In genomic region chr13:79317856-79318255, GRCh38 we compare ENCODE assay signal across 24 cellular contexts.
"Had no signal": no experiment of that assay in that cellular context is flagged by ENCODE, and none has a peak within 500 bp of the region (broad histone marks: within the 10 kb centered on the region; RNA-seq: fewer than 3 reads in every experiment).

No MANE protein-coding gene starts in this region.

- ATAC-seq: left lung; naive thymus-derived CD4-positive, alpha-beta T cell; stimulated activated naive B cell treated with anti-CD40 and anti-IgM and Interleukin-4, amounts not matched to agents 10 μg/mL and 1 μg/mL and 100 μg/mL, for 72 hours had no signal

- H3K9me3 ChIP-seq: esophagus muscularis mucosa, left lung, right lobe of liver, thoracic aorta, tibial nerve, upper lobe of left lung, uterus had no signal

- H3K27me3 ChIP-seq: esophagus muscularis mucosa, left lung, neural progenitor cell, right lobe of liver, tibial nerve, upper lobe of left lung, uterus had no signal

- H3K9me3 Mint-ChIP-seq: naive thymus-derived CD4-positive, alpha-beta T cell; nephron; neural progenitor cell; stimulated activated naive B cell treated with anti-CD40 and anti-IgM and Interleukin-4, amounts not matched to agents 10 μg/mL and 1 μg/mL and 100 μg/mL, for 72 hours; stimulated activated naive CD8-positive, alpha-beta T cell treated with anti-CD3 and anti-CD28 coated beads, Interleukin-15, Interleukin-2, amounts not matched to agents 100 ng/mL and 50 ng/mL, for 24 hours had no signal

- H3K4me1 Mint-ChIP-seq: nephron; neural progenitor cell; stimulated activated naive B cell treated with anti-CD40 and anti-IgM and Interleukin-4, amounts not matched to agents 10 μg/mL and 1 μg/mL and 100 μg/mL, for 72 hours had no signal

- DNase-seq: dermis blood vessel endothelial cell; effector memory CD4-positive, alpha-beta T cell; foreskin melanocyte; kidney; left lung; mesendoderm; midbrain; naive thymus-derived CD4-positive, alpha-beta T cell; right lobe of liver; small intestine; stimulated activated CD4-positive, alpha-beta T cell treated with anti-CD3 and anti-CD28 coated beads, Interleukin-15, amount 100 ng/mL, for 24 hours; stimulated activated CD4-positive, alpha-beta T cell treated with anti-CD3 and anti-CD28 coated beads, Interleukin-2, amount 100 ng/mL, for 48 hours; stimulated activated naive B cell treated with anti-CD40 and anti-IgM and Interleukin-4, amounts not matched to agents 10 μg/mL and 1 μg/mL and 100 μg/mL, for 72 hours; upper lobe of left lung; uterus had no signal

- H3K27ac Mint-ChIP-seq: nephron; neural progenitor cell; progenitor cell of endocrine pancreas; stimulated activated naive B cell treated with anti-CD40 and anti-IgM and Interleukin-4, amounts not matched to agents 10 μg/mL and 1 μg/mL and 100 μg/mL, for 72 hours; stimulated activated naive CD8-positive, alpha-beta T cell treated with anti-CD3 and anti-CD28 coated beads, Interleukin-15, Interleukin-2, amounts not matched to agents 100 ng/mL and 50 ng/mL, for 24 hours had no signal

- H3K27me3 Mint-ChIP-seq: naive thymus-derived CD4-positive, alpha-beta T cell; progenitor cell of endocrine pancreas; stimulated activated naive B cell treated with anti-CD40 and anti-IgM and Interleukin-4, amounts not matched to agents 10 μg/mL and 1 μg/mL and 100 μg/mL, for 72 hours; stimulated activated naive CD8-positive, alpha-beta T cell treated with anti-CD3 and anti-CD28 coated beads, Interleukin-15, Interleukin-2, amounts not matched to agents 100 ng/mL and 50 ng/mL, for 24 hours had no signal

- H3K4me3 Mint-ChIP-seq: naive thymus-derived CD4-positive, alpha-beta T cell; nephron; neural progenitor cell; stimulated activated naive B cell treated with anti-CD40 and anti-IgM and Interleukin-4, amounts not matched to agents 10 μg/mL and 1 μg/mL and 100 μg/mL, for 72 hours; stimulated activated naive CD8-positive, alpha-beta T cell treated with anti-CD3 and anti-CD28 coated beads, Interleukin-15, Interleukin-2, amounts not matched to agents 100 ng/mL and 50 ng/mL, for 24 hours had no signal

- H3K27ac ChIP-seq: coronary artery, esophagus muscularis mucosa, left lung, neural progenitor cell, parathyroid adenoma, right lobe of liver, thoracic aorta, tibial nerve, upper lobe of left lung, uterus had no signal
